In the genomic region with DNA sequence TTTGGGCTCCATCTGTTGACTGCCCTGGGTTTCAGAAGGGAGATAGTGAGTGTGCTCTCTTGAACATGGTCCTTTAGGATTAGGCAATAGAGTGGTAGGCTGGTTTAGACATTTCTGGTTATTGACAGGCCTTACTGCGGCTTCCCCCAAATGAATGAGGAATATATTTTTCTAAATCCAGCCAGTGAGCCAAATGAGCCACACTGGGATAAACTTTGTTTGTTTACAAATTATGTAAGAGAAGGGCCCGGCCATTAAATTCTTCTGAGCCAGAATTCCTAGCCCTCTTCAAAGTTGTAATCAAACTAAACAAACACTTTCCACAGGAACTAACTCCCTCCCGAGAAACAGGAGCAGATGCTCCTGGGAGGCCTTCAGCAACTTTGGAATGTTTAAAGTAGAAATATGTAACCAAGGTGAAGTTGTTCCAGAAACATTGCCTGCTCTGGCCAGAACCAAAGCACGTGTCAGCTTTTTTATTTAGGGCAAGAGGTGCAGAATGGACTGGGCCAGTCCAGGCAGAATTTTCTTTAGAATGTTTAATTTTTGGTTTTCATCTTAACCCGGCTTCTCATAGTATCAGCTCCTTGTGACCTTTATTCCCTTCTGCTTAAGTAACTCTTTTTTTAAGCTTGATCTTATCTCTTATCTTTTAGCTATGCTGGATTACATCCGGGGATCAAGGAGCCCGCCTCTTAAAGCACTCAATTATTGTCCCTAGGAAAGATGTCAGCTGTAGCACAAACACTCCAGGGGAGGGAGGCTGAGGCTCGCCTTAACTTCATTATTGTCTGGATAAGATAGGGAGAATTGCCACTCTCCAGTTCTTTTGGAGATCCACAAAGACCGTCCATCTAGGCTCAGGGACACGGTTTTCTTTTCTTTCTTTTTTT, we compare ENCODE assay signal across 11 cellular contexts. TPM values are rescaled to one million over a fixed set of nuclear protein-coding genes. Genes with fewer than 3 reads are reported as not detected.
A peak's percentile ranks its signal among the peaks of the same experiment; 100 is the strongest.
DNase-seq lines count a peak whose midpoint lies in the region; ATAC-seq and TF ChIP-seq lines count a peak whose summit lies in the region.
"Had no signal": no experiment of that assay in that cellular context is flagged by ENCODE, and none has a peak within 500 bp of the region (broad histone marks: within the 10 kb centered on the region; RNA-seq: fewer than 3 reads in every experiment).

No MANE protein-coding gene starts in this region.

- no peaks in the 10 kb centered on the region for H3K36me3 Mint-ChIP-seq in stimulated activated naive B cell treated with anti-CD40 and anti-IgM and Interleukin-4, amounts not matched to agents 10 μg/mL and 1 μg/mL and 100 μg/mL, for 72 hours

- H3K27ac ChIP-seq in angular gyrus (ENCODE audit: low read depth, low read length) = peak overlapping the region; percentile 83
- H3K27ac ChIP-seq in sigmoid colon = peak overlapping the region; percentile 63 to 82 (median 74)
- H3K27ac ChIP-seq: neutrophil had no signal

- intact Hi-C loops in sigmoid colon (cut with DNase I) = no loop called here

- DNase-seq in GM03348 (ENCODE audit: low spot score) (peak; percentile 37), inferior parietal cortex (ENCODE audit: extremely low spot score) (peak; percentile 47), sigmoid colon (peak; percentile 68), NCI-H2171 treated with DMSO at 0.1 percent for 48 hours (lab: John Stamatoyannopoulos, UW) (no peak), NCI-H1092 (lab: John Stamatoyannopoulos, UW) (no peak)
- DNase-seq in activated effector memory CD4-positive, alpha-beta T cell treated with anti-CD3 and anti-CD28 coated beads, Interleukin-2, amount 50 U/mL, for 16 hours = no peak
- no peak for DNase-seq in stimulated activated naive B cell treated with anti-CD40 and anti-IgM and Interleukin-4, amounts not matched to agents 10 μg/mL and 1 μg/mL and 100 μg/mL, for 72 hours
- DNase-seq: effector memory CD4-positive, alpha-beta T cell; GF-D8 had no signal

- whole genome bisulfite sequencing in sigmoid colon, 2 donors = 10 to 59% methylated on average over 10 of the region's 10 CpGs

- H3K9me3 Mint-ChIP-seq in stimulated activated naive B cell treated with anti-CD40 and anti-IgM and Interleukin-4, amounts not matched to agents 10 μg/mL and 1 μg/mL and 100 μg/mL, for 72 hours = no peaks in the 10 kb centered on the region

- H3K9me3 ChIP-seq in sigmoid colon = no peaks in the 10 kb centered on the region
- H3K9me3 ChIP-seq: neutrophil had no signal

- H3K27ac Mint-ChIP-seq in stimulated activated naive B cell treated with anti-CD40 and anti-IgM and Interleukin-4, amounts not matched to agents 10 μg/mL and 1 μg/mL and 100 μg/mL, for 72 hours = no peak overlapping the region

- TF ChIP-seq POLR2A in sigmoid colon (IDR thresholded peaks at IDR 0.05) = no peak

- H3K4me1 Mint-ChIP-seq in stimulated activated naive B cell treated with anti-CD40 and anti-IgM and Interleukin-4, amounts not matched to agents 10 μg/mL and 1 μg/mL and 100 μg/mL, for 72 hours = peaks cover 11 to 27% of the 10 kb centered on the region in 2 donors

- peaks cover 0 to 6% of the 10 kb centered on the region in 2 donors for H3K27me3 Mint-ChIP-seq in stimulated activated naive B cell treated with anti-CD40 and anti-IgM and Interleukin-4, amounts not matched to agents 10 μg/mL and 1 μg/mL and 100 μg/mL, for 72 hours

- H3K27me3 ChIP-seq in sigmoid colon = no peaks in the 10 kb centered on the region
- H3K27me3 ChIP-seq: neutrophil had no signal

- H3K4me3 Mint-ChIP-seq in stimulated activated naive B cell treated with anti-CD40 and anti-IgM and Interleukin-4, amounts not matched to agents 10 μg/mL and 1 μg/mL and 100 μg/mL, for 72 hours = no peak overlapping the region

- TF ChIP-seq CTCF in sigmoid colon (IDR thresholded peaks at IDR 0.05) = no peak

- H3K4me1 ChIP-seq in sigmoid colon = peaks cover 0 to 66% (median 62%) of the 10 kb centered on the region in 4 donors

- no peak overlapping the region for H3K4me3 ChIP-seq in sigmoid colon

- H3K36me3 ChIP-seq in sigmoid colon = no peaks in the 10 kb centered on the region
- H3K36me3 ChIP-seq: neutrophil had no signal

- no peak for ATAC-seq in stimulated activated naive B cell treated with anti-CD40 and anti-IgM and Interleukin-4, amounts not matched to agents 10 μg/mL and 1 μg/mL and 100 μg/mL, for 72 hours (replicated peaks)

- no peak for TF ChIP-seq EP300 in sigmoid colon (IDR thresholded peaks at IDR 0.05)

RNA-seq across cellular contexts. Expression of gene ZNRF3, which starts 28.7 kb away (rescaled TPM):
- 10 to 100 TPM in 2 of 4 donors, 1 to 10 TPM in 2; 8.9 to 13.6 (median 9.7) TPM for total RNA-seq in sigmoid colon
- polyA plus RNA-seq in sigmoid colon = 1 to 10 TPM in 1 of 3 donors, under 1 TPM in 2; 0.23 to 3.9 (median 0.60) TPM

Comparison
In these comparisons a context has a peak if more than half of its experiments do, and no peak if none do; other contexts are left out.
1. DNase-seq: peak in GM03348 (single experiment), inferior parietal cortex (single experiment) and sigmoid colon (single experiment); none in activated effector memory CD4-positive, alpha-beta T cell treated with anti-CD3 and anti-CD28 coated beads, Interleukin-2, amount 50 U/mL, for 16 hours (single experiment), NCI-H2171 treated with DMSO at 0.1 percent for 48 hours (single experiment), stimulated activated naive B cell treated with anti-CD40 and anti-IgM and Interleukin-4, amounts not matched to agents 10 μg/mL and 1 μg/mL and 100 μg/mL, for 72 hours (single experiment) and NCI-H1092 (single experiment).